20 cellular contexts compared by ENCODE assay signal in the genomic region with DNA sequence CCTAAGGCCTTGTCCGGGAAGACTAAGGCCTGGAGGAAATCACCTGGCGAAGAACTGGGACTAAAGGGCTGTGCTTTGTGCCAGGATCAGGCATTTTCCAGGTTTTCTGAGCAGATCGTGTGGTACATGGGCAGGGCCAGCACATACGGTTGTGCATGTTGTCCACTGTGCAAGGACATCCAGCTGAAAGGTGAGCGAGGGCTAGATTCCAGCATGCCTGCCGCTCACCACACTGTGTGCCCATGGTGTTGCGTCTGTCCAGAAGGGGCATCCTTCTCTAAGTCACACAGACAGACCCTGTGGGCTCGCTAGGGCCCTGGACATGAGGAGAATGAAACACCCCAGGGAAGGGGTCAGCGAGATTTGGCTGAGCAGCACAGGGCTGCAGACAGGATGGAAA.
DNase-seq lines count a peak whose midpoint lies in the region; ATAC-seq, FAIRE-seq and TF ChIP-seq lines count a peak whose summit lies in the region.
"Had no signal": no experiment of that assay in that cellular context is flagged by ENCODE, and none has a peak within 500 bp of the region (broad histone marks: within the 10 kb centered on the region; RNA-seq: fewer than 3 reads in every experiment).

No MANE protein-coding gene starts in this region.

- TF ChIP-seq POLR2A in A549 (IDR thresholded peaks at IDR 0.05; ENCODE audit: low read length) = peak; percentile 8; the same call in 1 of the 2 replicates

- no peaks in the 10 kb centered on the region for H4K20me1 ChIP-seq in BLaER1 treated with 17β-estradiol and CSF1 and Interleukin-3, amounts not matched to agents 10 nM and 100 nM

- H4K8ac ChIP-seq in neuronal stem cell (ENCODE audit: low read depth, low read length) = no peak overlapping the region

- H3K27ac Mint-ChIP-seq in activated CD8-positive, alpha-beta T cell treated with anti-CD3 and anti-CD28 coated beads, Interleukin-2, amount 10 ng/mL, durations not matched to agents 7 days and 5 days = no peak overlapping the region
- H3K27ac Mint-ChIP-seq: CD8-positive, alpha-beta T cell had no signal

- no peak overlapping the region for H2BK120ac ChIP-seq in neuronal stem cell (ENCODE audit: low read depth, low read length)

- no peaks in the 10 kb centered on the region for H3K36me3 ChIP-seq in BLaER1 treated with 17β-estradiol and CSF1 and Interleukin-3, amounts not matched to agents 10 nM and 100 nM
- H3K36me3 ChIP-seq in WERI-Rb-1 (no peaks in the 10 kb centered on the region), neuronal stem cell (replicated peaks in 1 of 2; ENCODE audit: control insufficient read depth in 2 of 2, insufficient read depth in 2 of 2, low read length in 2 of 2) (no peaks in the 10 kb centered on the region)
- H3K36me3 ChIP-seq: HAP-1 had no signal

- peaks cover 0 to 6% (median 0%) of the 10 kb centered on the region in 11 experiments; a peak in 4 of 22 replicates for H3K27me3 ChIP-seq in BLaER1 treated with 17β-estradiol and CSF1 and Interleukin-3, amounts not matched to agents 10 nM and 100 nM
- H3K27me3 ChIP-seq in WERI-Rb-1 (ENCODE audit: insufficient read depth, low read depth, severe bottlenecking) (no peaks in the 10 kb centered on the region), neuronal stem cell (ENCODE audit: control insufficient read depth in 3 of 3, insufficient read depth in 3 of 3, low read depth in 1 of 3, low read length in 3 of 3) (peaks cover 0 to 52% (median 0%) of the 10 kb centered on the region in 3 experiments)

- peak overlapping the region; percentile 2 for H2AK5ac ChIP-seq in neuronal stem cell (ENCODE audit: low read depth, low read length)

- peaks cover 17% of the 10 kb centered on the region for H3K27me3 Mint-ChIP-seq in activated CD8-positive, alpha-beta T cell treated with anti-CD3 and anti-CD28 coated beads, Interleukin-2, amount 10 ng/mL, durations not matched to agents 7 days and 5 days (ENCODE audit: low read depth)

- H3K4me3 ChIP-seq in A549 = no peak overlapping the region
- no peak overlapping the region for H3K4me3 ChIP-seq in BLaER1 treated with 17β-estradiol and CSF1 and Interleukin-3, amounts not matched to agents 10 nM and 100 nM
- no peak overlapping the region for H3K4me3 ChIP-seq in WERI-Rb-1 (ENCODE audit: low read depth, low read length)
- no peak overlapping the region for H3K4me3 ChIP-seq in neuronal stem cell (ENCODE audit: low read length in 2 of 2)
- H3K4me3 ChIP-seq: GM23248, HAP-1 had no signal

- no peak overlapping the region for H2BK15ac ChIP-seq in neuronal stem cell (ENCODE audit: low read length)

- H3K4me1 ChIP-seq in A549 (peaks cover 26% of the 10 kb centered on the region), neuronal stem cell (ENCODE audit: control insufficient read depth in 2 of 2, insufficient read depth in 1 of 2, low read depth in 1 of 2, low read length in 2 of 2) (peaks cover 8 to 16% of the 10 kb centered on the region in 2 donors)
- peaks cover 72 to 100% (median 100%) of the 10 kb centered on the region in 10 experiments for H3K4me1 ChIP-seq in BLaER1 treated with 17β-estradiol and CSF1 and Interleukin-3, amounts not matched to agents 10 nM and 100 nM
- H3K4me1 ChIP-seq: HAP-1 had no signal

- no peak overlapping the region for H3K4me3 Mint-ChIP-seq in activated CD8-positive, alpha-beta T cell treated with anti-CD3 and anti-CD28 coated beads, Interleukin-2, amount 10 ng/mL, durations not matched to agents 7 days and 5 days
- H3K4me3 Mint-ChIP-seq: CD8-positive, alpha-beta T cell had no signal

- H3K79me1 ChIP-seq in neuronal stem cell (ENCODE audit: low read depth, low read length) = no peaks in the 10 kb centered on the region

- H3K9ac ChIP-seq in BLaER1 treated with 17β-estradiol and CSF1 and Interleukin-3, amounts not matched to agents 10 nM and 100 nM = no peak overlapping the region
- no peak overlapping the region for H3K9ac ChIP-seq in neuronal stem cell (ENCODE audit: low read depth, low read length, poor library complexity)
- H3K9ac ChIP-seq: GM23248, SK-N-SH had no signal

- TF ChIP-seq RAD21 in A549 (conservative IDR thresholded peaks at IDR 0.05 in 1 of 2, IDR thresholded peaks at IDR 0.05 in 1 of 2) = no peak

- no peak for FAIRE-seq in A549 (lab: Jason Lieb, UNC)
- FAIRE-seq: GM12891 had no signal

- H3K18ac ChIP-seq in neuronal stem cell (ENCODE audit: low read length) = no peak overlapping the region

- POLR2A ChIA-PET in A549 (lab: Yijun Ruan, JAX) = no interaction called here
- POLR2A ChIA-PET in activated CD8-positive, alpha-beta T cell treated with anti-CD3 and anti-CD28 coated beads, Interleukin-2, amount 10 ng/mL, durations not matched to agents 7 days and 5 days (lab: Charles Lee) = no interaction called here

- no peaks in the 10 kb centered on the region for H3K36me3 Mint-ChIP-seq in activated CD8-positive, alpha-beta T cell treated with anti-CD3 and anti-CD28 coated beads, Interleukin-2, amount 10 ng/mL, durations not matched to agents 7 days and 5 days (ENCODE audit: low read depth)
- H3K36me3 Mint-ChIP-seq: CD8-positive, alpha-beta T cell had no signal

- no peak overlapping the region for H2BK12ac ChIP-seq in neuronal stem cell (ENCODE audit: low read length)

- TF ChIP-seq EP300 in A549 (IDR thresholded peaks at IDR 0.05) = no peak

- H3K23ac ChIP-seq in neuronal stem cell (ENCODE audit: low read depth, low read length, poor library complexity) = no peak overlapping the region

- no peak overlapping the region for H3K4ac ChIP-seq in neuronal stem cell (ENCODE audit: low read length)

- 88% methylated on average over 9 of the region's 9 CpGs for WGBS in A549 (ENCODE audit: missing lambda C conversion rate)
- WGBS in neuronal stem cell (ENCODE audit: extremely low coverage in 2 of 2, insufficient read length in 2 of 2, insufficient replicate concordance in 1 of 2), 2 donors = no CpG with 5 or more reads among the region's 9 CpGs

- no peak for TF ChIP-seq CTCF in A549 (IDR thresholded peaks at IDR 0.05)
- peak; percentile 18; the same call in 1 of the 2 replicates for TF ChIP-seq CTCF in WERI-Rb-1 (IDR thresholded peaks at IDR 0.05; ENCODE audit: low read depth, low read length)

- H2AFZ ChIP-seq in neuronal stem cell (ENCODE audit: low read length) = no peak overlapping the region
- H2AFZ ChIP-seq: GM23248 had no signal

- H4K91ac ChIP-seq in neuronal stem cell (ENCODE audit: low read depth, low read length, poor library complexity) = no peak overlapping the region

- H3K9me3 ChIP-seq in A549 = no peaks in the 10 kb centered on the region
- H3K9me3 ChIP-seq in BLaER1 treated with 17β-estradiol and CSF1 and Interleukin-3, amounts not matched to agents 10 nM and 100 nM (replicated peaks in 1 of 11) = no peaks in the 10 kb centered on the region
- no peaks in the 10 kb centered on the region for H3K9me3 ChIP-seq in WERI-Rb-1 (ENCODE audit: severe bottlenecking)
- no peaks in the 10 kb centered on the region for H3K9me3 ChIP-seq in neuronal stem cell (replicated peaks in 1 of 2; ENCODE audit: control insufficient read depth in 2 of 2, insufficient read depth in 1 of 2, low read depth in 1 of 2, low read length in 2 of 2)
- H3K9me3 ChIP-seq: HAP-1, SK-N-SH had no signal

- DNase-seq in A549 (ENCODE audit: low read depth in 1 of 2, low spot score in 1 of 2) (no peak), WERI-Rb-1 (no peak), neuronal stem cell (ENCODE audit: low spot score) (no peak), mesenteric fat pad (ENCODE audit: low spot score) (no peak)
- DNase-seq in activated CD8-positive, alpha-beta T cell treated with anti-CD3 and anti-CD28 coated beads, Interleukin-2, amount 10 ng/mL, durations not matched to agents 7 days and 5 days = no peak
- DNase-seq: CD8-positive, alpha-beta T cell; DND-41; Karpas-422; NCI-H1694; NCI-H2171; NCI-H345; NCI-H526; SIG-M5; SK-N-SH had no signal

- no peak overlapping the region for H2BK5ac ChIP-seq in neuronal stem cell (ENCODE audit: low read length)

- CTCF ChIA-PET in A549 (lab: Yijun Ruan, JAX) = interaction anchor here (1.4 to 19.4 kb wide), 2 partner anchors 9 kb away, joined by 3 to 234 read pairs; no protein-coding TSS in a partner anchor
- CTCF ChIA-PET in activated CD8-positive, alpha-beta T cell treated with anti-CD3 and anti-CD28 coated beads, Interleukin-2, amount 10 ng/mL, durations not matched to agents 7 days and 5 days (lab: Charles Lee) = no interaction called here

- H3K27ac ChIP-seq in A549 = peak overlapping the region in 1 of 2 experiments; percentile 48; a peak in 3 of 6 replicates
- peak overlapping the region in 2 of 11 experiments; percentile 7 to 63; a peak in 2 of 22 replicates for H3K27ac ChIP-seq in BLaER1 treated with 17β-estradiol and CSF1 and Interleukin-3, amounts not matched to agents 10 nM and 100 nM
- H3K27ac ChIP-seq in WERI-Rb-1 = no peak overlapping the region
- no peak overlapping the region for H3K27ac ChIP-seq in neuronal stem cell (replicated peaks; ENCODE audit: low read length)
- H3K27ac ChIP-seq: HL-60 had no signal

- no peak overlapping the region for H3K4me2 ChIP-seq in A549
- H3K4me2 ChIP-seq in BLaER1 treated with 17β-estradiol and CSF1 and Interleukin-3, amounts not matched to agents 10 nM and 100 nM = peak overlapping the region; percentile 7 to 92 (median 87); a peak in 19 of 22 replicates
- H3K4me2 ChIP-seq in neuronal stem cell (ENCODE audit: insufficient read depth, low read length, poor library complexity, severe bottlenecking) = no peak overlapping the region
- H3K4me2 ChIP-seq: SK-N-SH had no signal

- peaks cover 36% of the 10 kb centered on the region for H3K4me1 Mint-ChIP-seq in activated CD8-positive, alpha-beta T cell treated with anti-CD3 and anti-CD28 coated beads, Interleukin-2, amount 10 ng/mL, durations not matched to agents 7 days and 5 days (ENCODE audit: low read depth)

- no peak overlapping the region for H3K14ac ChIP-seq in neuronal stem cell (ENCODE audit: low read length)

- ATAC-seq in A549 (peak; percentile 25 to 36; a peak in 3 of 6 replicates), GM21737 (IDR thresholded peaks at IDR 0.05; ENCODE audit: unreplicated experiment) (no peak)
- no peak for ATAC-seq in activated CD8-positive, alpha-beta T cell treated with anti-CD3 and anti-CD28 coated beads, Interleukin-2, amount 10 ng/mL, durations not matched to agents 7 days and 5 days
- ATAC-seq: CD8-positive, alpha-beta T cell had no signal

- H3K9me3 Mint-ChIP-seq in activated CD8-positive, alpha-beta T cell treated with anti-CD3 and anti-CD28 coated beads, Interleukin-2, amount 10 ng/mL, durations not matched to agents 7 days and 5 days (ENCODE audit: insufficient read depth) = no peaks in the 10 kb centered on the region
- H3K9me3 Mint-ChIP-seq: CD8-positive, alpha-beta T cell had no signal

TF ChIP-seq in A549, 52 proteins besides CTCF, POLR2A, EP300 and RAD21 (continues in another document):
- TF ChIP-seq ZSCAN20 (CRISPR knock-in tag; IDR thresholded peaks at IDR 0.05) (no peak), FOSL2 (IDR thresholded peaks at IDR 0.05) (no peak), FOSL2 (CRISPR knock-in tag; IDR thresholded peaks at IDR 0.05) (no peak)
- TF ChIP-seq, protein P1, sequence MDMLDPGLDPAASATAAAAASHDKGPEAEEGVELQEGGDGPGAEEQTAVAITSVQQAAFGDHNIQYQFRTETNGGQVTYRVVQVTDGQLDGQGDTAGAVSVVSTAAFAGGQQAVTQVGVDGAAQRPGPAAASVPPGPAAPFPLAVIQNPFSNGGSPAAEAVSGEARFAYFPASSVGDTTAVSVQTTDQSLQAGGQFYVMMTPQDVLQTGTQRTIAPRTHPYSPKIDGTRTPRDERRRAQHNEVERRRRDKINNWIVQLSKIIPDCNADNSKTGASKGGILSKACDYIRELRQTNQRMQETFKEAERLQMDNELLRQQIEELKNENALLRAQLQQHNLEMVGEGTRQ (IDR thresholded peaks at IDR 0.05) = no peak

Comparison
In these comparisons a context has a peak if more than half of its experiments do, and no peak if none do; other contexts are left out.
1. ATAC-seq: peak in A549 (2 of 2); none in activated CD8-positive, alpha-beta T cell treated with anti-CD3 and anti-CD28 coated beads, Interleukin-2, amount 10 ng/mL, durations not matched to agents 7 days and 5 days (single experiment) and GM21737 (single experiment).
2. H3K4me2 ChIP-seq: peak in BLaER1 treated with 17β-estradiol and CSF1 and Interleukin-3, amounts not matched to agents 10 nM and 100 nM (11 of 11); none in A549 (single experiment) and neuronal stem cell (single experiment).